7 cellular contexts compared by ENCODE assay signal in genomic region chr20:63857751-63858392, GRCh38. TPM values are rescaled to one million over a fixed set of nuclear protein-coding genes. Genes with fewer than 3 reads are reported as not detected.
DNase-seq lines count a peak whose midpoint lies in the region; ATAC-seq, FAIRE-seq and TF ChIP-seq lines count a peak whose summit lies in the region.
"Had no signal": no experiment of that assay in that cellular context is flagged by ENCODE, and none has a peak within 500 bp of the region (broad histone marks: within the 10 kb centered on the region; RNA-seq: fewer than 3 reads in every experiment).

No MANE protein-coding gene starts in this region.

- H3K36me3 Mint-ChIP-seq in activated naive CD8-positive, alpha-beta T cell = no peaks in the 10 kb centered on the region
- no peaks in the 10 kb centered on the region for H3K36me3 Mint-ChIP-seq in activated naive CD8-positive, alpha-beta T cell treated with anti-CD3 and anti-CD28 coated beads for 36 hours

- FAIRE-seq in kidney (lab: Jason Lieb, UNC) = no peak

- intact Hi-C loops in kidney (cut with DNase I) = no loop called here

- TF ChIP-seq CTCF in kidney (IDR thresholded peaks at IDR 0.05; ENCODE audit: borderline replicate concordance, extremely low read depth, insufficient read depth) = no peak
- TF ChIP-seq CTCF in upper lobe of left lung (IDR thresholded peaks at IDR 0.05) = no peak

- H3K27ac ChIP-seq in kidney (ENCODE audit: low read depth in 2 of 2, low read length in 2 of 2) (peak overlapping the region in 1 of 2 donors; percentile 43), upper lobe of left lung (peak overlapping the region; percentile 42 to 80 (median 66))

- H3K9ac ChIP-seq in kidney (ENCODE audit: low read length in 2 of 2) = no peak overlapping the region

- DNase-seq in activated naive CD8-positive, alpha-beta T cell treated with anti-CD3 and anti-CD28 coated beads for 36 hours = no peak
- DNase-seq in kidney (peak; percentile 74), upper lobe of left lung (peak in 1 of 2 donors; percentile 61), NCI-H1694 (lab: John Stamatoyannopoulos, UW) (no peak)
- no peak for DNase-seq in activated CD4-positive, CD25-positive, alpha-beta regulatory T cell treated with anti-CD3 and anti-CD28 coated beads, Interleukin-2, amount 50 U/mL, for 72 hours

- TF ChIP-seq EP300 in upper lobe of left lung (IDR thresholded peaks at IDR 0.05) = no peak

- no peaks in the 10 kb centered on the region for H3K9me3 Mint-ChIP-seq in activated naive CD8-positive, alpha-beta T cell (ENCODE audit: low read depth)
- H3K9me3 Mint-ChIP-seq in activated naive CD8-positive, alpha-beta T cell treated with anti-CD3 and anti-CD28 coated beads for 36 hours = no peaks in the 10 kb centered on the region

- peaks cover 0 to 5% (median 0%) of the 10 kb centered on the region in 4 donors for H3K27me3 ChIP-seq in upper lobe of left lung

- H3K27ac Mint-ChIP-seq in activated naive CD8-positive, alpha-beta T cell = no peak overlapping the region
- no peak overlapping the region for H3K27ac Mint-ChIP-seq in activated naive CD8-positive, alpha-beta T cell treated with anti-CD3 and anti-CD28 coated beads for 36 hours

- H3K36me3 ChIP-seq in kidney (ENCODE audit: control insufficient read depth in 1 of 2, insufficient read depth in 2 of 2, low read length in 2 of 2) = no peaks in the 10 kb centered on the region
- H3K36me3 ChIP-seq in upper lobe of left lung = peaks cover 0 to 19% (median 13%) of the 10 kb centered on the region in 4 donors

- no peak overlapping the region for H3K4me3 ChIP-seq in kidney (ENCODE audit: low read length in 2 of 2)
- no peak overlapping the region for H3K4me3 ChIP-seq in upper lobe of left lung

- no peak for TF ChIP-seq POLR2A in upper lobe of left lung (IDR thresholded peaks at IDR 0.05)

- H3K4me1 Mint-ChIP-seq in activated naive CD8-positive, alpha-beta T cell (ENCODE audit: low read depth) = peaks cover 23% of the 10 kb centered on the region
- peaks cover 19% of the 10 kb centered on the region for H3K4me1 Mint-ChIP-seq in activated naive CD8-positive, alpha-beta T cell treated with anti-CD3 and anti-CD28 coated beads for 36 hours

- H3K4me3 Mint-ChIP-seq in activated naive CD8-positive, alpha-beta T cell = peak overlapping the region; percentile 31
- H3K4me3 Mint-ChIP-seq in activated naive CD8-positive, alpha-beta T cell treated with anti-CD3 and anti-CD28 coated beads for 36 hours = no peak overlapping the region

- H3K4me1 ChIP-seq in kidney (ENCODE audit: control insufficient read depth in 1 of 2, insufficient read depth in 1 of 2, low read depth in 1 of 2, low read length in 2 of 2) (peaks cover 25 to 48% of the 10 kb centered on the region in 2 donors), upper lobe of left lung (peaks cover 49 to 77% (median 58%) of the 10 kb centered on the region in 4 donors)

- H3K27me3 Mint-ChIP-seq in activated naive CD8-positive, alpha-beta T cell = no peaks in the 10 kb centered on the region
- no peaks in the 10 kb centered on the region for H3K27me3 Mint-ChIP-seq in activated naive CD8-positive, alpha-beta T cell treated with anti-CD3 and anti-CD28 coated beads for 36 hours

- H3K9me3 ChIP-seq in kidney (ENCODE audit: control insufficient read depth in 1 of 2, low read length in 2 of 2) = no peaks in the 10 kb centered on the region
- no peaks in the 10 kb centered on the region for H3K9me3 ChIP-seq in upper lobe of left lung

- peak in 1 of 2 donors; percentile 7 for ATAC-seq in upper lobe of left lung (ENCODE audit: low FRiP score in 2 of 2)

- 30 to 34% methylated on average over 10 to 12 of the region's 14 CpGs for WGBS in upper lobe of left lung, 2 donors

RNA-seq across cellular contexts. Expression of gene ABHD16B, which starts 3.4 kb away (rescaled TPM):
- not detected for total RNA-seq in activated naive CD8-positive, alpha-beta T cell treated with anti-CD3 and anti-CD28 coated beads for 36 hours
- total RNA-seq in kidney (not detected), upper lobe of left lung (under 1 TPM in 1 of 6 donors, not detected in 5; 0.23 TPM)
- not detected for polyA plus RNA-seq in kidney (ENCODE audit: insufficient read depth, low read depth, low replicate concordance)
- total RNA-seq: chondrocyte had no signal

RNA-seq across cellular contexts. Expression of gene TPD52L2, which starts 7.2 kb away (rescaled TPM):
- 10 to 100 TPM; 58.6 to 58.9 TPM for total RNA-seq in activated naive CD8-positive, alpha-beta T cell treated with anti-CD3 and anti-CD28 coated beads for 36 hours
- total RNA-seq in kidney (78.0 TPM), upper lobe of left lung (100 to 1,000 TPM in 1 of 6 donors, 10 to 100 TPM in 5; 64.2 to 103 (median 79.4) TPM)
- 73.1 TPM for polyA plus RNA-seq in kidney (ENCODE audit: insufficient read depth, low read depth, low replicate concordance)

RNA-seq across cellular contexts. Expression of gene ZBTB46, which starts 26.8 kb away (rescaled TPM):
- total RNA-seq in activated naive CD8-positive, alpha-beta T cell treated with anti-CD3 and anti-CD28 coated beads for 36 hours = under 1 TPM in 1 of 2 experiments, not detected in 1; 0.04 TPM
- 24.0 TPM for total RNA-seq in kidney
- 4.5 TPM for polyA plus RNA-seq in kidney (ENCODE audit: insufficient read depth, low read depth, low replicate concordance)
- 10 to 100 TPM in 4 of 6 donors, 1 to 10 TPM in 2; 7.6 to 25.3 (median 11.6) TPM for total RNA-seq in upper lobe of left lung

RNA-seq across cellular contexts. Expression of gene DNAJC5, which starts 37.1 kb away (rescaled TPM):
- total RNA-seq in activated naive CD8-positive, alpha-beta T cell treated with anti-CD3 and anti-CD28 coated beads for 36 hours = 10 to 100 TPM; 32.1 to 32.9 TPM
- 52.3 TPM for total RNA-seq in kidney
- polyA plus RNA-seq in kidney (ENCODE audit: insufficient read depth, low read depth, low replicate concordance) = 24.4 TPM
- total RNA-seq in upper lobe of left lung = 10 to 100 TPM; 44.6 to 66.0 (median 60.7) TPM

Comparison
In these comparisons a context has a peak if more than half of its experiments do, and no peak if none do; other contexts are left out.
1. RNA of gene ZBTB46, which starts 26.8 kb away (total RNA-seq): 24.0 TPM in kidney (single experiment) and 7.6 to 25.3 TPM in upper lobe of left lung; 0.04 TPM in activated naive CD8-positive, alpha-beta T cell treated with anti-CD3 and anti-CD28 coated beads for 36 hours; every median in the first group is over 4 times any median in the second.